Comparison of ENCODE assay signal across 19 cellular contexts in the genomic region with DNA sequence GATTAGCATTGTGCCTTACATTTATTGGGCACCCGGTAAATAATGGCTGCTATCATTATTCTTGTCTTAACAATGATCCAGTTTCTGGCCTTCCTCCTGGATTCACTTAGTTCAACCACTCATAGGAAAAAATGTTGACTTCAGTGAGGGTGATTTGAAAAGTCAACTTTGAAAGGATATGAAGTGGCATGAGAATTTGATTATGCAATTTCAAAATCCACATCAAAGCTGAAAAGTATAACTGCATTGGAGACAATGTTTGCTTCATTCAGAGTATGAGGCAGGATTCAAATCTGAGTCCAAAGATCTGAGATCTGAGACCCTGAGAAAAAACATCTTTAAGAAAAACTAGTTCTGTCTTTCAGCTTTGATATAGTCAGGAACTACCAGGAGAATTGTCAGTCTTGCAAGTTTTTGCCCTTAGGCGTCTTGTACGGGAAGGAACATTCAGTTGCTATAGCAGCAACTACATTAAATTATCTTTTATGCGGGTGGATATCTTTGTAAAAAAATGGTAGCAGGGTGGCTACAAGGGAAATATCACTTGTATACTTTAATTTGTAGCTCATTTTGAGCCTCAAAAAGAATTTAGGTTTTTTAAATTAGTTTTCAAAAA.
"Had no signal": no experiment of that assay in that cellular context is flagged by ENCODE, and none has a peak within 500 bp of the region (broad histone marks: within the 10 kb centered on the region; RNA-seq: fewer than 3 reads in every experiment).

No MANE protein-coding gene starts in this region.

- H3K27me3 ChIP-seq: MG63 had no signal

- FAIRE-seq: RCC 7860 had no signal

- H3K36me3 ChIP-seq: MG63 had no signal

- DNase-seq: KBM-7, MG63, NCI-H1092, NCI-H1105 treated with DMSO at 0.1 percent for 48 hours, NCI-H1417 treated with DMSO at 0.1 percent for 48 hours, NCI-H187, NCI-H2029, NCI-H2081 treated with DMSO at 0.1 percent for 48 hours, NCI-H2171, NCI-H226, NCI-H446, NCI-H510A, NCI-H524 treated with DMSO at 0.1 percent for 48 hours, NCI-H69, NCI-H774, RPMI8226, SHP77, SW 1271 had no signal

- H3K4me3 ChIP-seq: MG63 had no signal

- H3K9me3 ChIP-seq: MG63 had no signal
